ENCODE assay signal across 13 cellular contexts in genomic region chr11:93734427-93735222, GRCh38. TPM values are rescaled to one million over a fixed set of nuclear protein-coding genes. Genes with fewer than 3 reads are reported as not detected.
DNase-seq lines count a peak whose midpoint lies in the region; ATAC-seq and TF ChIP-seq lines count a peak whose summit lies in the region.
"Had no signal": no experiment of that assay in that cellular context is flagged by ENCODE, and none has a peak within 500 bp of the region (broad histone marks: within the 10 kb centered on the region; RNA-seq: fewer than 3 reads in every experiment).

No MANE protein-coding gene starts in this region.

- H3K4me3 Mint-ChIP-seq in Caco-2 (ENCODE audit: unreplicated experiment), result peak overlapping the region; percentile 14

- DNase-seq in Caco-2 (no peak), NCI-H2227 treated with DMSO at 0.1 percent for 48 hours (lab: John Stamatoyannopoulos, UW) (no peak), epidermal melanocyte (ENCODE audit: insufficient read length, low spot score) (no peak), NCI-H2107 treated with DMSO at 0.1 percent for 48 hours (lab: John Stamatoyannopoulos, UW; ENCODE audit: unreplicated experiment) (no peak)
- DNase-seq: activated effector memory CD4-positive, alpha-beta T cell treated with Interleukin-2 at 50 U/mL for 16 hours; colonic mucosa; foreskin fibroblast; kidney glomerular epithelial cell; stimulated activated CD4-positive, alpha-beta T cell treated with anti-CD3 and anti-CD28 coated beads, Interleukin-15, amount 100 ng/mL, for 24 hours had no signal

- H3K27ac ChIP-seq in ACC112 (ENCODE audit: low read depth, low read length), result peak overlapping the region; percentile 24
- peak overlapping the region; percentile 99 for H3K27ac ChIP-seq in VCaP
- H3K27ac ChIP-seq: colonic mucosa had no signal

- no TSS peak for BruUV-seq in Caco-2 (replicated peaks; lab: Mats Ljungman, UMichigan)

- no peak for ATAC-seq in GM18867 (IDR thresholded peaks at IDR 0.05; ENCODE audit: unreplicated experiment)

- H2AFZ ChIP-seq in ACC112 (ENCODE audit: low read length, unreplicated experiment), result no peak overlapping the region

- intact Hi-C loops in Caco-2 (cut with micrococcal nuclease; ENCODE audit: unreplicated experiment), result no loop called here

- H3K4me3 ChIP-seq in ACC112 (ENCODE audit: low read depth, low read length) (no peak overlapping the region), Caco-2 (ENCODE audit: low read depth, low read length) (no peak overlapping the region), iPS-15b (ENCODE audit: low read depth, low read length) (no peak overlapping the region)
- H3K4me3 ChIP-seq: colonic mucosa had no signal

- H3K27me3 ChIP-seq in ACC112 (ENCODE audit: insufficient read depth, low read length) (no peaks in the 10 kb centered on the region), Caco-2 (replicated peaks; ENCODE audit: control insufficient read depth, insufficient read depth, low read length) (no peaks in the 10 kb centered on the region), iPS-15b (ENCODE audit: control insufficient read depth, insufficient read depth, low read length) (no peaks in the 10 kb centered on the region)
- H3K27me3 ChIP-seq: colonic mucosa had no signal

- CTCF ChIA-PET in Caco-2 (lab: Charles Lee), result no interaction called here

- H3K36me3 ChIP-seq in ACC112 (ENCODE audit: insufficient read depth, low read length), result peaks cover 98% of the 10 kb centered on the region
- H3K36me3 ChIP-seq in Caco-2 (ENCODE audit: control insufficient read depth, insufficient read depth, low read length), result peaks cover 16% of the 10 kb centered on the region
- H3K36me3 ChIP-seq in iPS-15b (ENCODE audit: control insufficient read depth, insufficient read depth, low read length), result peaks cover 61% of the 10 kb centered on the region

- H3K36me3 Mint-ChIP-seq in Caco-2 (ENCODE audit: insufficient read depth, unreplicated experiment), result peaks cover 100% of the 10 kb centered on the region

- H3K9me3 Mint-ChIP-seq in Caco-2 (ENCODE audit: unreplicated experiment), result no peaks in the 10 kb centered on the region

- H3K4me1 Mint-ChIP-seq in Caco-2 (ENCODE audit: low read depth, unreplicated experiment), result peaks cover 53% of the 10 kb centered on the region

- peaks cover 65% of the 10 kb centered on the region for H3K79me2 ChIP-seq in ACC112 (ENCODE audit: control insufficient read depth, insufficient read depth, low read length, unreplicated experiment)

- no peak overlapping the region for H3K27ac Mint-ChIP-seq in Caco-2 (ENCODE audit: unreplicated experiment)

- no peak for TF ChIP-seq CTCF in Caco-2 (IDR thresholded peaks at IDR 0.05; ENCODE audit: insufficient read depth in 1 of 2, low read depth in 1 of 2, low read length in 1 of 2, severe bottlenecking in 1 of 2, unreplicated experiment in 1 of 2)
- TF ChIP-seq CTCF in VCaP (conservative IDR thresholded peaks at IDR 0.05), result no peak

- peak overlapping the region; percentile 12 for H3K9ac ChIP-seq in iPS-15b (ENCODE audit: low read depth, low read length)

- no peaks in the 10 kb centered on the region for H3K9me3 ChIP-seq in Caco-2
- H3K9me3 ChIP-seq in iPS-15b (ENCODE audit: control insufficient read depth, insufficient read depth, low read length), result no peaks in the 10 kb centered on the region
- H3K9me3 ChIP-seq: colonic mucosa had no signal

- H3K27me3 Mint-ChIP-seq in Caco-2 (ENCODE audit: insufficient read depth, unreplicated experiment), result no peaks in the 10 kb centered on the region

- POLR2A ChIA-PET in Caco-2 (lab: Charles Lee), result no interaction called here

- peaks cover 57% of the 10 kb centered on the region for H3K4me1 ChIP-seq in ACC112 (ENCODE audit: control insufficient read depth, insufficient read depth, low read length, unreplicated experiment)
- peaks cover 51% of the 10 kb centered on the region for H3K4me1 ChIP-seq in Caco-2
- H3K4me1 ChIP-seq in iPS-15b (ENCODE audit: control insufficient read depth, insufficient read depth, low read length), result peaks cover 14% of the 10 kb centered on the region

RNA-seq across cellular contexts. Expression of gene TAF1D, which starts 6.7 kb away (rescaled TPM):
- 354 and 376 TPM in 2 replicates for total RNA-seq in Caco-2 (2022)

RNA-seq across cellular contexts. Expression of gene C11orf54, which starts 6.8 kb away (rescaled TPM):
- 20.7 and 21.5 TPM in 2 replicates for total RNA-seq in Caco-2 (2022)

RNA-seq across cellular contexts. Expression of gene MED17, which starts 49.5 kb away (rescaled TPM):
- total RNA-seq in Caco-2 (2022), result 54.0 and 63.5 TPM in 2 replicates
